20 cellular contexts compared by ENCODE assay signal in genomic region chr2:197140045-197140444, GRCh38.
DNase-seq lines count a peak whose midpoint lies in the region; ATAC-seq and TF ChIP-seq lines count a peak whose summit lies in the region.
"Had no signal": no experiment of that assay in that cellular context is flagged by ENCODE, and none has a peak within 500 bp of the region (broad histone marks: within the 10 kb centered on the region; RNA-seq: fewer than 3 reads in every experiment).

No MANE protein-coding gene starts in this region.

- no peaks in the 10 kb centered on the region; the same call in 1 of the 2 replicates for H3F3A ChIP-seq in GM23248 (ENCODE audit: insufficient read depth)

- peaks cover 54 to 69% of the 10 kb centered on the region in 2 experiments for H3K4me1 ChIP-seq in neutrophil (ENCODE audit: control insufficient read depth in 1 of 2, insufficient read depth in 1 of 2, low read depth in 1 of 2, low read length in 1 of 2)
- peaks cover 18% of the 10 kb centered on the region for H3K4me1 ChIP-seq in GM23248 (ENCODE audit: insufficient read depth)

- H3K9me2 ChIP-seq in GM23248 (ENCODE audit: insufficient read depth) = no peaks in the 10 kb centered on the region

- no peaks in the 10 kb centered on the region for H4K20me1 ChIP-seq in GM23248 (ENCODE audit: insufficient read depth)

- H3K4me1 Mint-ChIP-seq in activated CD8-positive, alpha-beta memory T cell treated with anti-CD3 and anti-CD28 coated beads, Interleukin-2, amount 10 ng/mL, durations not matched to agents 7 days and 5 days = peaks cover 76% of the 10 kb centered on the region
- peaks cover 66% of the 10 kb centered on the region for H3K4me1 Mint-ChIP-seq in activated T-helper 2 cell treated with anti-CD3 and anti-CD28 coated beads, Interferon-gamma antibody, Interleukin-2, Interleukin-4, amounts not matched to agents 10 μg/mL and 5 μg/mL and 100 μg/mL, durations not matched to agents 14 hours and 24 hours and 36 hours (ENCODE audit: low read depth)

- no peaks in the 10 kb centered on the region for H3K79me2 ChIP-seq in GM23248 (ENCODE audit: insufficient read depth)

- H3K4me2 ChIP-seq in GM23248 (ENCODE audit: unreplicated experiment) = no peak overlapping the region
- H3K4me2 ChIP-seq: A549 had no signal

- H3K9me3 Mint-ChIP-seq in activated CD8-positive, alpha-beta memory T cell treated with anti-CD3 and anti-CD28 coated beads, Interleukin-2, amount 10 ng/mL, durations not matched to agents 7 days and 5 days (ENCODE audit: low read depth) = no peaks in the 10 kb centered on the region
- H3K9me3 Mint-ChIP-seq in activated T-helper 2 cell treated with anti-CD3 and anti-CD28 coated beads, Interferon-gamma antibody, Interleukin-2, Interleukin-4, amounts not matched to agents 10 μg/mL and 5 μg/mL and 100 μg/mL, durations not matched to agents 14 hours and 24 hours and 36 hours = no peaks in the 10 kb centered on the region

- H3K27me3 ChIP-seq in neutrophil (no peaks in the 10 kb centered on the region), GM23248 (replicated peaks; ENCODE audit: insufficient read depth) (no peaks in the 10 kb centered on the region)
- H3K27me3 ChIP-seq: foreskin keratinocyte, suprapubic skin had no signal

- peaks cover 12% of the 10 kb centered on the region for H3K36me3 ChIP-seq in neutrophil
- no peaks in the 10 kb centered on the region for H3K36me3 ChIP-seq in GM23248 (ENCODE audit: low read depth)
- H3K36me3 ChIP-seq: suprapubic skin had no signal

- TF ChIP-seq CTCF in neutrophil (IDR thresholded peaks at IDR 0.05) = no peak

- no peak for DNase-seq in activated CD8-positive, alpha-beta memory T cell treated with anti-CD3 and anti-CD28 coated beads, Interleukin-2, amount 10 ng/mL, durations not matched to agents 7 days and 5 days
- DNase-seq in activated CD8-positive, alpha-beta memory T cell treated with anti-CD3 and anti-CD28 coated beads, Interleukin-2, amount 50 U/mL, for 48 hours = no peak
- no peak for DNase-seq in activated T-helper 2 cell treated with anti-CD3 and anti-CD28 coated beads, Interferon-gamma antibody, Interleukin-2, Interleukin-4, amounts not matched to agents 10 μg/mL and 5 μg/mL and 100 μg/mL, durations not matched to agents 14 hours and 24 hours and 36 hours (ENCODE audit: low spot score)
- no peak for DNase-seq in GM23248
- DNase-seq: activated CD8-positive, alpha-beta memory T cell treated with anti-CD3 and anti-CD28 coated beads for 24 hours; activated effector memory CD4-positive, alpha-beta T cell treated with Interleukin-2 at 50 U/mL for 16 hours; erythroblast; foreskin keratinocyte; kidney; NCI-H748 treated with DMSO at 0.1 percent for 48 hours; OCI-M1; SHP77; stimulated activated CD4-positive, alpha-beta T cell treated with anti-CD3 and anti-CD28 coated beads, Interleukin-12 subunit alpha, Interleukin-12 subunit beta, amount 100 ng/mL, for 4 hours had no signal

- H3K27ac Mint-ChIP-seq in activated CD8-positive, alpha-beta memory T cell treated with anti-CD3 and anti-CD28 coated beads, Interleukin-2, amount 10 ng/mL, durations not matched to agents 7 days and 5 days = peak overlapping the region; percentile 65
- peak overlapping the region; percentile 34 for H3K27ac Mint-ChIP-seq in activated T-helper 2 cell treated with anti-CD3 and anti-CD28 coated beads, Interferon-gamma antibody, Interleukin-2, Interleukin-4, amounts not matched to agents 10 μg/mL and 5 μg/mL and 100 μg/mL, durations not matched to agents 14 hours and 24 hours and 36 hours

- in situ Hi-C loops in GM23248 (cut with MboI) = no loop called here

- intact Hi-C loops in activated T-helper 2 cell treated with anti-CD3 and anti-CD28 coated beads, Interferon-gamma antibody, Interleukin-2, Interleukin-4, amounts not matched to agents 10 μg/mL and 5 μg/mL and 100 μg/mL, durations not matched to agents 14 hours and 24 hours and 36 hours (cut with micrococcal nuclease) = no loop called here

- WGBS in GM23248 (ENCODE audit: low coverage in 1 of 2, low lambda C conversion rate in 2 of 2, missing lambda C conversion rate in 2 of 2), 2 experiments = 97 to 100% methylated on average over 1 of the region's 1 CpG

- no peaks in the 10 kb centered on the region for H3K9me3 ChIP-seq in neutrophil
- H3K9me3 ChIP-seq in GM23248 (ENCODE audit: low read depth) = no peaks in the 10 kb centered on the region
- H3K9me3 ChIP-seq: A549, suprapubic skin had no signal

- CTCF ChIA-PET in activated CD8-positive, alpha-beta memory T cell treated with anti-CD3 and anti-CD28 coated beads, Interleukin-2, amount 10 ng/mL, durations not matched to agents 7 days and 5 days (lab: Charles Lee) = interaction anchor here (0.6 to 1.4 kb wide), 5 partner anchors 10 to 245 kb away, joined by 3 to 4 read pairs (median 3); no protein-coding TSS in a partner anchor

- no peak overlapping the region for H2AFZ ChIP-seq in GM23248

- H3K36me3 Mint-ChIP-seq in activated CD8-positive, alpha-beta memory T cell treated with anti-CD3 and anti-CD28 coated beads, Interleukin-2, amount 10 ng/mL, durations not matched to agents 7 days and 5 days = peaks cover 49% of the 10 kb centered on the region
- H3K36me3 Mint-ChIP-seq in activated T-helper 2 cell treated with anti-CD3 and anti-CD28 coated beads, Interferon-gamma antibody, Interleukin-2, Interleukin-4, amounts not matched to agents 10 μg/mL and 5 μg/mL and 100 μg/mL, durations not matched to agents 14 hours and 24 hours and 36 hours (ENCODE audit: low read depth) = peaks cover 67% of the 10 kb centered on the region

- H3K27ac ChIP-seq in neutrophil (peak overlapping the region; percentile 86), GM23248 (no peak overlapping the region)
- H3K27ac ChIP-seq: A549, foreskin keratinocyte, suprapubic skin had no signal

- no peak overlapping the region for H3K4me3 Mint-ChIP-seq in activated CD8-positive, alpha-beta memory T cell treated with anti-CD3 and anti-CD28 coated beads, Interleukin-2, amount 10 ng/mL, durations not matched to agents 7 days and 5 days
- H3K4me3 Mint-ChIP-seq in activated T-helper 2 cell treated with anti-CD3 and anti-CD28 coated beads, Interferon-gamma antibody, Interleukin-2, Interleukin-4, amounts not matched to agents 10 μg/mL and 5 μg/mL and 100 μg/mL, durations not matched to agents 14 hours and 24 hours and 36 hours (ENCODE audit: low read depth) = no peak overlapping the region

- H3K4me3 ChIP-seq in neutrophil (ENCODE audit: low read depth in 1 of 2, low read length in 1 of 2) = no peak overlapping the region
- no peak overlapping the region for H3K4me3 ChIP-seq in GM23248
- H3K4me3 ChIP-seq: A549, K562, suprapubic skin had no signal

- ATAC-seq in activated CD8-positive, alpha-beta memory T cell treated with anti-CD3 and anti-CD28 coated beads, Interleukin-2, amount 10 ng/mL, durations not matched to agents 7 days and 5 days = peak; percentile 67
- ATAC-seq in HG02885 (IDR thresholded peaks at IDR 0.05; ENCODE audit: poor library complexity, unreplicated experiment) = peak; percentile 44
- no peak for ATAC-seq in HG02973 (IDR thresholded peaks at IDR 0.05; ENCODE audit: unreplicated experiment)
- ATAC-seq in GM19463 (IDR thresholded peaks at IDR 0.05; ENCODE audit: unreplicated experiment) = no peak
- ATAC-seq: A549, foreskin keratinocyte, K562 had no signal

- no peaks in the 10 kb centered on the region for H3K27me3 Mint-ChIP-seq in activated CD8-positive, alpha-beta memory T cell treated with anti-CD3 and anti-CD28 coated beads, Interleukin-2, amount 10 ng/mL, durations not matched to agents 7 days and 5 days
- H3K27me3 Mint-ChIP-seq in activated T-helper 2 cell treated with anti-CD3 and anti-CD28 coated beads, Interferon-gamma antibody, Interleukin-2, Interleukin-4, amounts not matched to agents 10 μg/mL and 5 μg/mL and 100 μg/mL, durations not matched to agents 14 hours and 24 hours and 36 hours (ENCODE audit: low read depth) = no peaks in the 10 kb centered on the region

- no peak overlapping the region for H3K9ac ChIP-seq in GM23248

Comparison
In these comparisons a context has a peak if more than half of its experiments do, and no peak if none do; other contexts are left out.
1. ATAC-seq: peak in activated CD8-positive, alpha-beta memory T cell treated with anti-CD3 and anti-CD28 coated beads, Interleukin-2, amount 10 ng/mL, durations not matched to agents 7 days and 5 days (single experiment) and HG02885 (single experiment); none in HG02973 (single experiment) and GM19463 (single experiment).